ENCODE assay signal across 28 cellular contexts in the genomic region with DNA sequence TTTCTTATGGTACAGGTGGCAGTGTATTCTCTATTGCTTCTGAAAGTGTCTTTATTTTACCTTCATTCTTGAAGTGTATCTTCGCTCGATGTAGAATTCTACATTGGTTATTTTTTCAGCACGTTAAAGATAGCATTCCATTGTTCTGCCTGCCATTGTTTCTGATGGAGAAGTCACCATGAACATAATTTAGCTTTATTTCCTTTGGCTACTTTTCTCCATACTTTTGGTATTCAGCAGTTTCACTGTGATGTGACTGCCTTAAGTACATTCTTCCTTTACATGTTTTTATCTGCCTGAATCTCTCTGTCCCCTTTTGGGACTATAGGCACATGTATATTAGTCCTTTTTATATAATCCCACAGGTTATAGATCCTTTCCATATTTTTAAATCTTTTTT.
"Had no signal": no experiment of that assay in that cellular context is flagged by ENCODE, and none has a peak within 500 bp of the region (broad histone marks: within the 10 kb centered on the region; RNA-seq: fewer than 3 reads in every experiment).

No MANE protein-coding gene starts in this region.

- H3K9me3 ChIP-seq: stomach, suprapubic skin, testis, thoracic aorta, thyroid gland, tibial artery, tibial nerve, transverse colon, upper lobe of left lung, upper lobe of right lung, uterus, vagina had no signal

- ATAC-seq: stimulated activated effector memory CD8-positive, alpha-beta T cell treated with anti-CD3 and anti-CD28 coated beads, Interleukin-12 subunit alpha, Interleukin-12 subunit beta, amount 100 ng/mL, for 72 hours; stimulated activated memory B cell treated with anti-CD40 and anti-IgM and Interleukin-4, amounts not matched to agents 10 μg/mL and 1 μg/mL and 100 μg/mL, for 72 hours; stimulated activated naive CD8-positive, alpha-beta T cell treated with anti-CD3 and anti-CD28 coated beads, Interleukin-15, amount 100 ng/mL, for 72 hours; stimulated activated naive CD8-positive, alpha-beta T cell treated with anti-CD3 and anti-CD28 coated beads, Interleukin-15, Interleukin-2, amounts not matched to agents 100 U/mL and 50 U/mL, for 24 hours; upper lobe of right lung had no signal

- H3K27me3 Mint-ChIP-seq: stimulated activated memory B cell treated with anti-CD40 and anti-IgM and Interleukin-4, amounts not matched to agents 10 μg/mL and 1 μg/mL and 100 μg/mL, for 72 hours; stimulated activated naive CD8-positive, alpha-beta T cell treated with anti-CD3 and anti-CD28 coated beads, Interleukin-15, amount 100 ng/mL, for 72 hours; stimulated activated naive CD8-positive, alpha-beta T cell treated with anti-CD3 and anti-CD28 coated beads, Interleukin-15, Interleukin-2, amounts not matched to agents 100 ng/mL and 50 ng/mL, for 24 hours; type B pancreatic cell had no signal

- H3K27me3 ChIP-seq: stomach, suprapubic skin, testis, thyroid gland, tibial artery, tibial nerve, transverse colon, upper lobe of left lung, upper lobe of right lung, uterus, vagina had no signal

- FAIRE-seq: urothelium cell line had no signal

- H3K27ac Mint-ChIP-seq: stimulated activated effector memory CD8-positive, alpha-beta T cell treated with anti-CD3 and anti-CD28 coated beads, Interleukin-12 subunit alpha, Interleukin-12 subunit beta, amount 100 ng/mL, for 72 hours; stimulated activated memory B cell treated with anti-CD40 and anti-IgM and Interleukin-4, amounts not matched to agents 10 μg/mL and 1 μg/mL and 100 μg/mL, for 72 hours; stimulated activated naive CD8-positive, alpha-beta T cell treated with anti-CD3 and anti-CD28 coated beads, Interleukin-15, amount 100 ng/mL, for 72 hours; stimulated activated naive CD8-positive, alpha-beta T cell treated with anti-CD3 and anti-CD28 coated beads, Interleukin-15, Interleukin-2, amounts not matched to agents 100 ng/mL and 50 ng/mL, for 24 hours; type B pancreatic cell had no signal

- H3K4me1 ChIP-seq: suprapubic skin, testis, thyroid gland, tibial artery, tibial nerve, transverse colon, upper lobe of left lung, upper lobe of right lung, uterus, vagina had no signal

- H3K4me3 Mint-ChIP-seq: stimulated activated effector memory CD8-positive, alpha-beta T cell treated with anti-CD3 and anti-CD28 coated beads, Interleukin-12 subunit alpha, Interleukin-12 subunit beta, amount 100 ng/mL, for 72 hours; stimulated activated memory B cell treated with anti-CD40 and anti-IgM and Interleukin-4, amounts not matched to agents 10 μg/mL and 1 μg/mL and 100 μg/mL, for 72 hours; stimulated activated naive CD8-positive, alpha-beta T cell treated with anti-CD3 and anti-CD28 coated beads, Interleukin-15, amount 100 ng/mL, for 72 hours; stimulated activated naive CD8-positive, alpha-beta T cell treated with anti-CD3 and anti-CD28 coated beads, Interleukin-15, Interleukin-2, amounts not matched to agents 100 ng/mL and 50 ng/mL, for 24 hours; type B pancreatic cell had no signal

- H3K4me3 ChIP-seq: stomach, suprapubic skin, testis, thoracic aorta, thyroid gland, tibial artery, tibial nerve, transverse colon, upper lobe of left lung, upper lobe of right lung, uterus, vagina had no signal

- DNase-seq: stimulated activated CD4-positive, alpha-beta T cell treated with anti-CD3 and anti-CD28 coated beads, Interleukin-2, amount 100 ng/mL, for 48 hours; stimulated activated CD4-positive, alpha-beta T cell treated with anti-CD3 and anti-CD28 coated beads, Interleukin-4, amount 100 ng/mL, for 1 hour; stimulated activated CD4-positive, alpha-beta T cell treated with anti-CD3 and anti-CD28 coated beads, Interleukin-4, amount 100 ng/mL, for 24 hours; stimulated activated CD4-positive, alpha-beta T cell treated with anti-CD3 and anti-CD28 coated beads, Interleukin-4, amount 100 ng/mL, for 4 hours; stimulated activated CD8-positive, alpha-beta memory T cell treated with anti-CD3 and anti-CD28 coated beads, Interleukin-4, amount 100 ng/mL, for 48 hours; stimulated activated naive CD4-positive, alpha-beta T cell; stimulated activated naive CD4-positive, alpha-beta T cell treated with Interleukin-2 at 50 U/mL for 16 hours; stimulated activated naive CD8-positive, alpha-beta T cell treated with anti-CD3 and anti-CD28 coated beads, Interleukin-15, amount 100 ng/mL, for 72 hours; stimulated activated naive CD8-positive, alpha-beta T cell treated with anti-CD3 and anti-CD28 coated beads, Interleukin-15, Interleukin-2, amounts not matched to agents 100 U/mL and 50 U/mL, for 24 hours; stomach; substantia nigra; testis; thyroid gland; tibial artery; transverse colon; trophoblast cell; upper lobe of left lung; upper lobe of right lung; uterus had no signal

- H3K36me3 ChIP-seq: uterus had no signal

- H3K36me3 Mint-ChIP-seq: stimulated activated effector memory CD8-positive, alpha-beta T cell treated with anti-CD3 and anti-CD28 coated beads, Interleukin-12 subunit alpha, Interleukin-12 subunit beta, amount 100 ng/mL, for 72 hours had no signal

- H3K9me3 Mint-ChIP-seq: stimulated activated effector memory CD8-positive, alpha-beta T cell treated with anti-CD3 and anti-CD28 coated beads, Interleukin-12 subunit alpha, Interleukin-12 subunit beta, amount 100 ng/mL, for 72 hours; stimulated activated memory B cell treated with anti-CD40 and anti-IgM and Interleukin-4, amounts not matched to agents 10 μg/mL and 1 μg/mL and 100 μg/mL, for 72 hours; stimulated activated naive CD8-positive, alpha-beta T cell treated with anti-CD3 and anti-CD28 coated beads, Interleukin-15, amount 100 ng/mL, for 72 hours; stimulated activated naive CD8-positive, alpha-beta T cell treated with anti-CD3 and anti-CD28 coated beads, Interleukin-15, Interleukin-2, amounts not matched to agents 100 ng/mL and 50 ng/mL, for 24 hours; type B pancreatic cell had no signal

- H3K4me1 Mint-ChIP-seq: stimulated activated effector memory CD8-positive, alpha-beta T cell treated with anti-CD3 and anti-CD28 coated beads, Interleukin-12 subunit alpha, Interleukin-12 subunit beta, amount 100 ng/mL, for 72 hours; stimulated activated memory B cell treated with anti-CD40 and anti-IgM and Interleukin-4, amounts not matched to agents 10 μg/mL and 1 μg/mL and 100 μg/mL, for 72 hours; stimulated activated naive CD8-positive, alpha-beta T cell treated with anti-CD3 and anti-CD28 coated beads, Interleukin-15, amount 100 ng/mL, for 72 hours had no signal

- H3K27ac ChIP-seq: stomach, suprapubic skin, testis, thoracic aorta, thyroid gland, tibial artery, tibial nerve, transverse colon, upper lobe of left lung, upper lobe of right lung, uterus, vagina had no signal
